7 cellular contexts compared by ENCODE assay signal in genomic region chr15:68559342-68560310, GRCh38. TPM values are rescaled to one million over a fixed set of nuclear protein-coding genes. Genes with fewer than 3 reads are reported as not detected.
DNase-seq lines count a peak whose midpoint lies in the region; ATAC-seq, FAIRE-seq and TF ChIP-seq lines count a peak whose summit lies in the region.

No MANE protein-coding gene starts in this region.

- 0 out of 2 replicates have a peak overlapping the region, but pooled peaks have one; percentile 11 for H3K9ac ChIP-seq in HUES48 (ENCODE audit: low read depth, low read length)

- peak overlapping the region; percentile 71 for H3K4me3 ChIP-seq in HUES48 (ENCODE audit: low read depth, low read length)
- peak overlapping the region; percentile 15 to 48 (median 34) for H3K4me3 ChIP-seq in Peyer's patch
- H3K4me3 ChIP-seq in fibroblast of the aortic adventitia (ENCODE audit: low read depth, low read length), result peak overlapping the region; percentile 66

- no peaks in the 10 kb centered on the region for H3K36me3 Mint-ChIP-seq in activated T-helper 17 cell treated with anti-CD3 and anti-CD28 coated beads, Interleukin-2, amount 50 U/mL, for 72 hours (ENCODE audit: low read depth)
- H3K36me3 Mint-ChIP-seq in natural killer cell treated with Interleukin-12 subunit alpha and Interleukin-12 subunit beta and Interleukin-15 and Interleukin-18, amount 100 ng/mL, for 72 hours, result no peaks in the 10 kb centered on the region

- H3K9me3 ChIP-seq in HUES48 (ENCODE audit: control insufficient read depth, insufficient read depth, low read length), result no peaks in the 10 kb centered on the region
- H3K9me3 ChIP-seq in Peyer's patch, result no peaks in the 10 kb centered on the region

- DNase-seq in GM12891 (ENCODE audit: insufficient read length, low spot score) (peak; percentile 85), Peyer's patch (peak; percentile 62 to 85 (median 84)), fibroblast of the aortic adventitia (ENCODE audit: low read depth) (peak; percentile 71)
- DNase-seq in natural killer cell treated with Interleukin-12 subunit alpha and Interleukin-12 subunit beta and Interleukin-15 and Interleukin-18, amount 100 ng/mL, for 72 hours (ENCODE audit: low spot score), result peak; percentile 83
- DNase-seq in stimulated activated naive CD4-positive, alpha-beta T cell (lab: John Stamatoyannopoulos, UW), result peak; percentile 14 to 79 (median 60)

- peak; percentile 92 for FAIRE-seq in GM12891 (lab: Jason Lieb, UNC)

- TF ChIP-seq CTCF in Peyer's patch (IDR thresholded peaks at IDR 0.05) (peak; percentile 71 to 96 (median 86)), fibroblast of the aortic adventitia (IDR thresholded peaks at IDR 0.05; ENCODE audit: insufficient read depth, low read length) (peak; percentile 86)

- peaks cover 12% of the 10 kb centered on the region for H3K4me1 Mint-ChIP-seq in activated T-helper 17 cell treated with anti-CD3 and anti-CD28 coated beads, Interleukin-2, amount 50 U/mL, for 72 hours
- H3K4me1 Mint-ChIP-seq in natural killer cell treated with Interleukin-12 subunit alpha and Interleukin-12 subunit beta and Interleukin-15 and Interleukin-18, amount 100 ng/mL, for 72 hours (ENCODE audit: low read depth in 2 of 2), result peaks cover 17 to 22% of the 10 kb centered on the region in 2 donors

- no peaks in the 10 kb centered on the region for H3K9me3 Mint-ChIP-seq in activated T-helper 17 cell treated with anti-CD3 and anti-CD28 coated beads, Interleukin-2, amount 50 U/mL, for 72 hours
- no peaks in the 10 kb centered on the region for H3K9me3 Mint-ChIP-seq in natural killer cell treated with Interleukin-12 subunit alpha and Interleukin-12 subunit beta and Interleukin-15 and Interleukin-18, amount 100 ng/mL, for 72 hours

- H3K27me3 Mint-ChIP-seq in activated T-helper 17 cell treated with anti-CD3 and anti-CD28 coated beads, Interleukin-2, amount 50 U/mL, for 72 hours, result peaks cover 44% of the 10 kb centered on the region
- peaks cover 52 to 56% of the 10 kb centered on the region in 2 donors for H3K27me3 Mint-ChIP-seq in natural killer cell treated with Interleukin-12 subunit alpha and Interleukin-12 subunit beta and Interleukin-15 and Interleukin-18, amount 100 ng/mL, for 72 hours

- no peak overlapping the region for H3K27ac Mint-ChIP-seq in activated T-helper 17 cell treated with anti-CD3 and anti-CD28 coated beads, Interleukin-2, amount 50 U/mL, for 72 hours
- no peak overlapping the region for H3K27ac Mint-ChIP-seq in natural killer cell treated with Interleukin-12 subunit alpha and Interleukin-12 subunit beta and Interleukin-15 and Interleukin-18, amount 100 ng/mL, for 72 hours

- H3K4me1 ChIP-seq in HUES48 (ENCODE audit: control insufficient read depth, insufficient read depth, low read length) (peaks cover 16% of the 10 kb centered on the region; the same call in 1 of the 2 replicates), Peyer's patch (peaks cover 0 to 15% (median 3%) of the 10 kb centered on the region in 4 donors)

- H3K4me3 Mint-ChIP-seq in activated T-helper 17 cell treated with anti-CD3 and anti-CD28 coated beads, Interleukin-2, amount 50 U/mL, for 72 hours, result peak overlapping the region; percentile 84
- peak overlapping the region; percentile 74 for H3K4me3 Mint-ChIP-seq in natural killer cell treated with Interleukin-12 subunit alpha and Interleukin-12 subunit beta and Interleukin-15 and Interleukin-18, amount 100 ng/mL, for 72 hours

- TF ChIP-seq POLR2A in GM12891 (IDR thresholded peaks at IDR 0.05; ENCODE audit: low read depth, low read length) (no peak), Peyer's patch (IDR thresholded peaks at IDR 0.05) (no peak)

- H3K27ac ChIP-seq in HUES48 (ENCODE audit: low read depth, low read length) (peak overlapping the region; percentile 72), Peyer's patch (no peak overlapping the region)

- H3K36me3 ChIP-seq in HUES48 (ENCODE audit: control insufficient read depth, insufficient read depth, low read length), result no peaks in the 10 kb centered on the region
- H3K36me3 ChIP-seq in Peyer's patch, result no peaks in the 10 kb centered on the region

- ATAC-seq in activated T-helper 17 cell treated with anti-CD3 and anti-CD28 coated beads, Interleukin-2, amount 50 U/mL, for 72 hours (replicated peaks), result peak; percentile 89
- peak; percentile 76 to 81 for ATAC-seq in natural killer cell treated with Interleukin-12 subunit alpha and Interleukin-12 subunit beta and Interleukin-15 and Interleukin-18, amount 100 ng/mL, for 72 hours

- H3K27me3 ChIP-seq in HUES48 (ENCODE audit: control insufficient read depth, insufficient read depth, low read length) (peaks cover 15% of the 10 kb centered on the region), Peyer's patch (peaks cover 0 to 5% of the 10 kb centered on the region in 2 donors)

TF ChIP-seq in GM12891, 5 proteins besides CTCF, POLR2A, EP300 and RAD21:
- TF ChIP-seq PAX5 (IDR thresholded peaks at IDR 0.05; ENCODE audit: insufficient read depth, low read length, severe bottlenecking) (no peak), SPI1 (IDR thresholded peaks at IDR 0.05; ENCODE audit: low read depth, low read length) (no peak), POU2F2 (IDR thresholded peaks at IDR 0.05; ENCODE audit: low read depth, low read length) (no peak), POLR2AphosphoS5 (IDR thresholded peaks at IDR 0.05; ENCODE audit: low read depth, low read length) (no peak), TAF1 (IDR thresholded peaks at IDR 0.05; ENCODE audit: low read depth, low read length) (no peak)

RNA-seq across cellular contexts. Expression of gene CORO2B, which starts 19.2 kb away (rescaled TPM):
- polyA plus RNA-seq in GM12891 (2012; ENCODE audit: low read depth, missing spikeins), result not detected
- 1 to 10 TPM in 3 of 4 donors, under 1 TPM in 1; 0.70 to 9.1 (median 1.7) TPM for total RNA-seq in Peyer's patch
- total RNA-seq in activated T-helper 17 cell treated with anti-CD3 and anti-CD28 coated beads, Interleukin-2, amount 50 U/mL, for 72 hours, result under 1 TPM in 1 of 2 donors, not detected in 1; 0.26 TPM
- 8.1 and 23.3 TPM in 2 replicates for total RNA-seq in fibroblast of the aortic adventitia (ENCODE audit: low replicate concordance)
- total RNA-seq in natural killer cell treated with Interleukin-12 subunit alpha and Interleukin-12 subunit beta and Interleukin-15 and Interleukin-18, amount 100 ng/mL, for 72 hours, result not detected
